15 cellular contexts compared by ENCODE assay signal in the genomic region with DNA sequence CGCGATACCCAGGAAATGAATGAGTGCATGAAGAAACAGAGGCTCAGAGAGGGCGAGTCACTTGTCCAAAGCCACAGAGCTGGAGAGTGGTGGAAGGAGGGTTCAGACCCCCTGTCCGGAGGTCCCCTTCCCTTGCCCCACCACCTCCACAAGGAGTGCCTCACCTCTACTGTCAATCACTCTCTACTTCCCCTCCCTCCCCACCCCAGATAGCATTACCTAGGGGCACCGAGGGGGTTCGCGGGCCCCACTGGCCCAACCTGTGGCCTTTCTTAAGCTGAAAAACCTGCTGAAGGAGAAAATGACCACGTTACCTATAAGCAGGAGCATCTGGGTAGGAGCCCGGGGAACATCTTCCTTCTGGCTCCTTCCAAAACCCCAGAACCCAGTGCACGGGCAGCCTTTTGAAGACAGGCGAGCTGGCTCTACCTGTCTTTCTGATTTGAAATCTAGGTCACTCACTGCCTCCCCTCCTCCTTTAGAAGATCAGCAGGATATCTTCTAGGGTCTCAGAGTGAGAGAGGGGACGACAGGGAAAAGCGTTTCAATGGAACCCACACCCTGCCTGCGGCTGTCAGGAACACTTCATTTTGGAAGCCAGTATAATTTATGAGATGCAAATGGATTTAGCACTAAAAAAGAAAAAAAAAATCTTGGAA.
DNase-seq lines count a peak whose midpoint lies in the region; ATAC-seq and TF ChIP-seq lines count a peak whose summit lies in the region.
"Had no signal": no experiment of that assay in that cellular context is flagged by ENCODE, and none has a peak within 500 bp of the region (broad histone marks: within the 10 kb centered on the region; RNA-seq: fewer than 3 reads in every experiment).

No MANE protein-coding gene starts in this region.

- H3K36me3 Mint-ChIP-seq in neural crest cell (ENCODE audit: low read depth), result no peaks in the 10 kb centered on the region
- H3K36me3 Mint-ChIP-seq in progenitor cell of endocrine pancreas (ENCODE audit: insufficient read depth), result no peaks in the 10 kb centered on the region
- H3K36me3 Mint-ChIP-seq: WTC11 had no signal

- DNase-seq in heart left ventricle, result no peak
- DNase-seq in left ventricle myocardium superior, result no peak
- DNase-seq in coronary artery (ENCODE audit: low spot score), result peak; percentile 65
- DNase-seq in neural crest cell (ENCODE audit: low read depth, low spot score), result no peak
- no peak for DNase-seq in upper lobe of left lung
- no peak for DNase-seq in epidermal melanocyte (ENCODE audit: insufficient read length, low spot score)
- DNase-seq in progenitor cell of endocrine pancreas (ENCODE audit: low spot score, unreplicated experiment), result no peak
- DNase-seq: DMS153; NCI-H1436; NCI-H526 treated with DMSO at 0.1 percent for 48 hours; stimulated activated CD4-positive, alpha-beta T cell treated with anti-CD3 and anti-CD28 coated beads, Interleukin-4, amount 100 ng/mL, for 4 hours had no signal

- H3K9me3 ChIP-seq in heart left ventricle (no peaks in the 10 kb centered on the region), upper lobe of left lung (no peaks in the 10 kb centered on the region)
- H3K9me3 ChIP-seq: ovary, SJCRH30 had no signal

- H3K4me1 Mint-ChIP-seq in neural crest cell, result peaks cover 18% of the 10 kb centered on the region
- H3K4me1 Mint-ChIP-seq in progenitor cell of endocrine pancreas (ENCODE audit: low read depth), result peaks cover 6% of the 10 kb centered on the region

- peaks cover 0 to 66% (median 54%) of the 10 kb centered on the region in 12 donors for H3K4me1 ChIP-seq in heart left ventricle
- H3K4me1 ChIP-seq in upper lobe of left lung, result peaks cover 22 to 42% (median 34%) of the 10 kb centered on the region in 4 donors

- H3K27me3 Mint-ChIP-seq in neural crest cell (ENCODE audit: low read depth) (no peaks in the 10 kb centered on the region), progenitor cell of endocrine pancreas (peaks cover 3% of the 10 kb centered on the region)

- no peak for TF ChIP-seq CTCF in heart left ventricle (IDR thresholded peaks at IDR 0.05)
- no peak for TF ChIP-seq CTCF in coronary artery (IDR thresholded peaks at IDR 0.05)
- TF ChIP-seq CTCF in neural crest cell (conservative IDR thresholded peaks at IDR 0.05), result no peak
- no peak for TF ChIP-seq CTCF in upper lobe of left lung (IDR thresholded peaks at IDR 0.05)
- TF ChIP-seq CTCF in progenitor cell of endocrine pancreas (IDR thresholded peaks at IDR 0.05; ENCODE audit: unreplicated experiment), result no peak

- no peaks in the 10 kb centered on the region for H3K27me3 ChIP-seq in heart left ventricle
- no peaks in the 10 kb centered on the region for H3K27me3 ChIP-seq in upper lobe of left lung
- H3K27me3 ChIP-seq: ovary, SJCRH30 had no signal

- no peak for TF ChIP-seq POLR2A in heart left ventricle (IDR thresholded peaks at IDR 0.05)
- no peak for TF ChIP-seq POLR2A in upper lobe of left lung (IDR thresholded peaks at IDR 0.05)

- peak overlapping the region in 7 of 12 donors; percentile 64 to 88 (median 79) for H3K27ac ChIP-seq in heart left ventricle
- H3K27ac ChIP-seq in coronary artery, result peak overlapping the region; percentile 17 to 60
- peak overlapping the region; percentile 51 to 74 (median 65) for H3K27ac ChIP-seq in upper lobe of left lung
- H3K27ac ChIP-seq: ovary had no signal

- H3K4me3 ChIP-seq in heart left ventricle, result no peak overlapping the region
- H3K4me3 ChIP-seq in coronary artery, result no peak overlapping the region
- no peak overlapping the region for H3K4me3 ChIP-seq in upper lobe of left lung
- H3K4me3 ChIP-seq: ovary had no signal

- no peaks in the 10 kb centered on the region for H3K36me3 ChIP-seq in heart left ventricle
- no peaks in the 10 kb centered on the region for H3K36me3 ChIP-seq in upper lobe of left lung
- H3K36me3 ChIP-seq: ovary, SJCRH30 had no signal

- intact Hi-C loops in heart left ventricle (cut with DNase I) (no loop called here), left ventricle myocardium superior (cut with micrococcal nuclease) (loop anchor here (10.0 kb wide), 1 partner anchor 99 kb away; no protein-coding TSS in a partner anchor)

- H3K27ac Mint-ChIP-seq in neural crest cell (ENCODE audit: unreplicated experiment) (peak overlapping the region; percentile 91), progenitor cell of endocrine pancreas (no peak overlapping the region)
- H3K27ac Mint-ChIP-seq: WTC11 had no signal

- ATAC-seq in heart left ventricle (no peak), left ventricle myocardium superior (no peak), upper lobe of left lung (ENCODE audit: low FRiP score in 2 of 2) (no peak), HG03457 (IDR thresholded peaks at IDR 0.05; ENCODE audit: unreplicated experiment) (no peak)

- TF ChIP-seq EP300 in upper lobe of left lung (IDR thresholded peaks at IDR 0.05), result no peak

- no peaks in the 10 kb centered on the region for H3K9me3 Mint-ChIP-seq in neural crest cell
- no peaks in the 10 kb centered on the region for H3K9me3 Mint-ChIP-seq in progenitor cell of endocrine pancreas (ENCODE audit: low read depth)
- H3K9me3 Mint-ChIP-seq: WTC11 had no signal

- no peak overlapping the region for H3K4me3 Mint-ChIP-seq in neural crest cell
- no peak overlapping the region for H3K4me3 Mint-ChIP-seq in progenitor cell of endocrine pancreas (ENCODE audit: low read depth)
- H3K4me3 Mint-ChIP-seq: WTC11 had no signal

- 93 to 97% (median 94%) methylated on average over 14 of the region's 14 CpGs for WGBS in heart left ventricle, 4 donors
- WGBS in upper lobe of left lung, 2 donors, result 87 to 91% methylated on average over 14 of the region's 14 CpGs
